In genomic region chr1:242017580-242018233, GRCh38 we compare ENCODE assay signal across 8 cellular contexts. TPM values are rescaled to one million over a fixed set of nuclear protein-coding genes. Genes with fewer than 3 reads are reported as not detected.
DNase-seq lines count a peak whose midpoint lies in the region; ATAC-seq and TF ChIP-seq lines count a peak whose summit lies in the region.

No MANE protein-coding gene starts in this region.

- peak in 5 of 10 experiments; percentile 3 to 15 (median 13) for DNase-seq in CD4-positive, alpha-beta T cell
- DNase-seq in NCI-H226, result peak; percentile 1
- peak; percentile 39 for DNase-seq in activated CD4-positive, alpha-beta memory T cell treated with anti-CD3 and anti-CD28 coated beads, Interleukin-2, amount 10 ng/mL, durations not matched to agents 7 days and 5 days
- DNase-seq in progenitor cell of endocrine pancreas (ENCODE audit: low spot score, unreplicated experiment), result peak; percentile 24

- no peaks in the 10 kb centered on the region for H3K36me3 Mint-ChIP-seq in CD4-positive, alpha-beta T cell (ENCODE audit: low read depth)
- H3K36me3 Mint-ChIP-seq in activated CD4-positive, alpha-beta memory T cell treated with anti-CD3 and anti-CD28 coated beads, Interleukin-2, amount 10 ng/mL, durations not matched to agents 7 days and 5 days (ENCODE audit: low read depth), result no peaks in the 10 kb centered on the region
- H3K36me3 Mint-ChIP-seq in progenitor cell of endocrine pancreas (ENCODE audit: insufficient read depth), result no peaks in the 10 kb centered on the region

- no peaks in the 10 kb centered on the region for H3K4me1 Mint-ChIP-seq in CD4-positive, alpha-beta T cell (ENCODE audit: low read depth)
- H3K4me1 Mint-ChIP-seq in activated CD4-positive, alpha-beta memory T cell treated with anti-CD3 and anti-CD28 coated beads, Interleukin-2, amount 10 ng/mL, durations not matched to agents 7 days and 5 days, result no peaks in the 10 kb centered on the region
- H3K4me1 Mint-ChIP-seq in progenitor cell of endocrine pancreas (ENCODE audit: low read depth), result peaks cover 2% of the 10 kb centered on the region

- no peak overlapping the region for H3K27ac ChIP-seq in CD4-positive, alpha-beta T cell (ENCODE audit: low read depth, low read length)
- no peak overlapping the region for H3K27ac ChIP-seq in gastroesophageal sphincter

- no peaks in the 10 kb centered on the region for H3K9me3 Mint-ChIP-seq in CD4-positive, alpha-beta T cell
- no peaks in the 10 kb centered on the region for H3K9me3 Mint-ChIP-seq in activated CD4-positive, alpha-beta memory T cell treated with anti-CD3 and anti-CD28 coated beads, Interleukin-2, amount 10 ng/mL, durations not matched to agents 7 days and 5 days
- H3K9me3 Mint-ChIP-seq in progenitor cell of endocrine pancreas (ENCODE audit: low read depth), result no peaks in the 10 kb centered on the region

- H3K27me3 Mint-ChIP-seq in CD4-positive, alpha-beta T cell, result no peaks in the 10 kb centered on the region
- no peaks in the 10 kb centered on the region for H3K27me3 Mint-ChIP-seq in activated CD4-positive, alpha-beta memory T cell treated with anti-CD3 and anti-CD28 coated beads, Interleukin-2, amount 10 ng/mL, durations not matched to agents 7 days and 5 days
- H3K27me3 Mint-ChIP-seq in progenitor cell of endocrine pancreas, result peaks cover 3% of the 10 kb centered on the region

- no peak overlapping the region for H3K27ac Mint-ChIP-seq in CD4-positive, alpha-beta T cell
- no peak overlapping the region for H3K27ac Mint-ChIP-seq in activated CD4-positive, alpha-beta memory T cell treated with anti-CD3 and anti-CD28 coated beads, Interleukin-2, amount 10 ng/mL, durations not matched to agents 7 days and 5 days
- no peak overlapping the region for H3K27ac Mint-ChIP-seq in progenitor cell of endocrine pancreas

- peak; percentile 60 for TF ChIP-seq CTCF in CD4-positive, alpha-beta T cell (IDR thresholded peaks at IDR 0.05)
- TF ChIP-seq CTCF in gastroesophageal sphincter (IDR thresholded peaks at IDR 0.05) (peak; percentile 15 to 67 (median 51)), progenitor cell of endocrine pancreas (IDR thresholded peaks at IDR 0.05; ENCODE audit: unreplicated experiment) (peak; percentile 70)

- H3K4me3 ChIP-seq in gastroesophageal sphincter, result no peak overlapping the region

- H3K4me1 ChIP-seq in gastroesophageal sphincter, result no peaks in the 10 kb centered on the region

- POLR2A ChIA-PET in CD4-positive, alpha-beta T cell (lab: Charles Lee), result no interaction called here
- POLR2A ChIA-PET in activated CD4-positive, alpha-beta memory T cell treated with anti-CD3 and anti-CD28 coated beads, Interleukin-2, amount 10 ng/mL, durations not matched to agents 7 days and 5 days (lab: Charles Lee), result no interaction called here

- H3K27me3 ChIP-seq in CD4-positive, alpha-beta T cell (ENCODE audit: control insufficient read depth, insufficient read depth, low read length), result no peaks in the 10 kb centered on the region
- no peaks in the 10 kb centered on the region for H3K27me3 ChIP-seq in gastroesophageal sphincter

- 36 to 39% methylated on average over 8 to 10 of the region's 10 CpGs for WGBS in gastroesophageal sphincter (ENCODE audit: low coverage in 1 of 2), 2 donors

- no peak for TF ChIP-seq POLR2A in gastroesophageal sphincter (IDR thresholded peaks at IDR 0.05)

- H3K36me3 ChIP-seq in gastroesophageal sphincter, result no peaks in the 10 kb centered on the region

- no peak overlapping the region for H3K4me3 Mint-ChIP-seq in CD4-positive, alpha-beta T cell
- H3K4me3 Mint-ChIP-seq in activated CD4-positive, alpha-beta memory T cell treated with anti-CD3 and anti-CD28 coated beads, Interleukin-2, amount 10 ng/mL, durations not matched to agents 7 days and 5 days, result no peak overlapping the region
- H3K4me3 Mint-ChIP-seq in progenitor cell of endocrine pancreas (ENCODE audit: low read depth), result no peak overlapping the region

- no peaks in the 10 kb centered on the region for H3K9me3 ChIP-seq in CD4-positive, alpha-beta T cell (ENCODE audit: control insufficient read depth, low read length)
- no peaks in the 10 kb centered on the region for H3K9me3 ChIP-seq in gastroesophageal sphincter

- CTCF ChIA-PET in CD4-positive, alpha-beta T cell (lab: Charles Lee), result no interaction called here
- CTCF ChIA-PET in activated CD4-positive, alpha-beta memory T cell treated with anti-CD3 and anti-CD28 coated beads, Interleukin-2, amount 10 ng/mL, durations not matched to agents 7 days and 5 days (lab: Charles Lee), result interaction anchor here (0.7 kb wide), 2 partner anchors 234 to 411 kb away, joined by 4 read pairs; no protein-coding TSS in a partner anchor

- intact Hi-C loops in CD4-positive, alpha-beta T cell (cut with DNase I, micrococcal nuclease), result loop anchor here (1.0 to 10.0 kb wide), 4 partner anchors 405 to 1307 kb away; partner anchors contain the start of gene KMO (in 2 of the 2)

- no peak for ATAC-seq in CD4-positive, alpha-beta T cell (ENCODE audit: poor library complexity)
- ATAC-seq in GM18861 (IDR thresholded peaks at IDR 0.05; ENCODE audit: unreplicated experiment) (peak; percentile 90), HG03095 (IDR thresholded peaks at IDR 0.05; ENCODE audit: unreplicated experiment) (peak; percentile 69), gastroesophageal sphincter (peak; percentile 69), HG02840 (IDR thresholded peaks at IDR 0.05; ENCODE audit: low FRiP score, unreplicated experiment) (no peak)

- no peak for TF ChIP-seq EP300 in gastroesophageal sphincter (IDR thresholded peaks at IDR 0.05)

RNA-seq across cellular contexts. Expression of gene MAP1LC3C, which starts 18.8 kb away (rescaled TPM):
- not detected for total RNA-seq in CD4-positive, alpha-beta T cell
- total RNA-seq in activated CD4-positive, alpha-beta memory T cell treated with anti-CD3 and anti-CD28 coated beads, Interleukin-2, amount 10 ng/mL, durations not matched to agents 7 days and 5 days, result not detected
- total RNA-seq in gastroesophageal sphincter (10 to 100 TPM in 2 of 4 donors, 1 to 10 TPM in 2; 3.5 to 32.6 (median 9.7) TPM), progenitor cell of endocrine pancreas (not detected in 2 replicates)

Comparison
In these comparisons a context has a peak if more than half of its experiments do, and no peak if none do; other contexts are left out.
1. ATAC-seq: peak in GM18861 (single experiment), HG03095 (single experiment) and gastroesophageal sphincter (single experiment); none in CD4-positive, alpha-beta T cell (single experiment) and HG02840 (single experiment).
2. Peak in every context shown above with its lines, with median percentiles within 50 percentile points of each other: CTCF ChIP-seq.